ENCODE assay signal across 20 cellular contexts in genomic region chr2:46007412-46007811, GRCh38.
DNase-seq lines count a peak whose midpoint lies in the region; ATAC-seq, FAIRE-seq and TF ChIP-seq lines count a peak whose summit lies in the region.
"Had no signal": no experiment of that assay in that cellular context is flagged by ENCODE, and none has a peak within 500 bp of the region (broad histone marks: within the 10 kb centered on the region; RNA-seq: fewer than 3 reads in every experiment).

No MANE protein-coding gene starts in this region.

- H3K36me3 Mint-ChIP-seq in activated CD4-positive, alpha-beta T cell treated with anti-CD3 and anti-CD28 coated beads for 36 hours (ENCODE audit: low read depth): peaks cover 5% of the 10 kb centered on the region
- H3K36me3 Mint-ChIP-seq in naive thymus-derived CD4-positive, alpha-beta T cell: peaks cover 1 to 59% (median 22%) of the 10 kb centered on the region in 5 donors

- TF ChIP-seq POLR2A in thyroid gland (IDR thresholded peaks at IDR 0.05): no peak

- no peaks in the 10 kb centered on the region for H3K27me3 Mint-ChIP-seq in activated CD4-positive, alpha-beta T cell treated with anti-CD3 and anti-CD28 coated beads for 36 hours
- no peaks in the 10 kb centered on the region for H3K27me3 Mint-ChIP-seq in naive thymus-derived CD4-positive, alpha-beta T cell

- intact Hi-C loops in activated CD4-positive, alpha-beta T cell treated with anti-CD3 and anti-CD28 coated beads for 36 hours (cut with DNase I, micrococcal nuclease): no loop called here
- intact Hi-C loops in kidney (cut with DNase I): no loop called here
- intact Hi-C loops in thyroid gland (cut with DNase I): no loop called here
- intact Hi-C loops in naive thymus-derived CD4-positive, alpha-beta T cell (cut with micrococcal nuclease): no loop called here
- intact Hi-C loops in left colon (cut with DNase I, micrococcal nuclease): loop anchor here in 1 of 2 donors (10.0 kb wide), 1 partner anchor 357 kb away; no protein-coding TSS in a partner anchor

- H3K27ac Mint-ChIP-seq in activated CD4-positive, alpha-beta T cell treated with anti-CD3 and anti-CD28 coated beads for 36 hours: peak overlapping the region; percentile 5
- no peak overlapping the region for H3K27ac Mint-ChIP-seq in naive thymus-derived CD4-positive, alpha-beta T cell
- H3K27ac Mint-ChIP-seq: CD14-positive monocyte; CD8-positive, alpha-beta T cell had no signal

- peak overlapping the region; percentile 56 for H3K27ac ChIP-seq in RWPE2 (ENCODE audit: poor library complexity, severe bottlenecking)
- H3K27ac ChIP-seq in kidney (ENCODE audit: low read depth in 2 of 2, low read length in 2 of 2): no peak overlapping the region
- peak overlapping the region in 2 of 3 donors; percentile 54 to 70 for H3K27ac ChIP-seq in thyroid gland
- H3K27ac ChIP-seq in naive thymus-derived CD4-positive, alpha-beta T cell (ENCODE audit: low read depth, low read length): no peak overlapping the region
- H3K27ac ChIP-seq: 22Rv1 had no signal

- no peak for DNase-seq in activated CD4-positive, alpha-beta T cell treated with anti-CD3 and anti-CD28 coated beads for 36 hours
- DNase-seq in activated CD4-positive, alpha-beta T cell treated with anti-CD3 and anti-CD28 coated beads, Interleukin-2, amount 50 U/mL, for 1 hour: no peak
- DNase-seq in RWPE2 (ENCODE audit: low spot score) (no peak), kidney (peak; percentile 56), thyroid gland (no peak), left colon (no peak)
- no peak for DNase-seq in naive thymus-derived CD4-positive, alpha-beta T cell
- DNase-seq: CD8-positive, alpha-beta T cell; COR-L47; DMS153; DMS79 treated with DMSO at 0.1 percent for 48 hours; EL; GOT3; H9 had no signal

- peaks cover 21% of the 10 kb centered on the region for H3K4me1 ChIP-seq in RWPE2 (ENCODE audit: insufficient read depth, poor library complexity, severe bottlenecking)
- H3K4me1 ChIP-seq in kidney (ENCODE audit: control insufficient read depth in 1 of 2, insufficient read depth in 1 of 2, low read depth in 1 of 2, low read length in 2 of 2): peaks cover 0 to 9% of the 10 kb centered on the region in 2 donors
- H3K4me1 ChIP-seq in thyroid gland: peaks cover 18 to 22% of the 10 kb centered on the region in 2 donors
- no peaks in the 10 kb centered on the region for H3K4me1 ChIP-seq in naive thymus-derived CD4-positive, alpha-beta T cell (ENCODE audit: control insufficient read depth in 2 of 2, insufficient read depth in 2 of 2, low read length in 2 of 2)

- TF ChIP-seq CTCF in RWPE2 (IDR thresholded peaks at IDR 0.05; ENCODE audit: poor library complexity, severe bottlenecking): no peak
- no peak for TF ChIP-seq CTCF in kidney (IDR thresholded peaks at IDR 0.05; ENCODE audit: borderline replicate concordance, extremely low read depth, insufficient read depth)
- no peak for TF ChIP-seq CTCF in thyroid gland (IDR thresholded peaks at IDR 0.05)

- 0 out of 2 replicates have a peak, but pooled peaks cover 5% of the 10 kb centered on the region for H3K36me3 ChIP-seq in RWPE2 (ENCODE audit: low read depth)
- peaks cover 0 to 3% of the 10 kb centered on the region in 2 donors for H3K36me3 ChIP-seq in kidney (ENCODE audit: control insufficient read depth in 1 of 2, insufficient read depth in 2 of 2, low read length in 2 of 2)
- no peaks in the 10 kb centered on the region for H3K36me3 ChIP-seq in thyroid gland
- peaks cover 0 to 13% (median 0%) of the 10 kb centered on the region in 3 experiments for H3K36me3 ChIP-seq in naive thymus-derived CD4-positive, alpha-beta T cell (ENCODE audit: control insufficient read depth in 2 of 3, insufficient read depth in 3 of 3, low read length in 3 of 3)

- WGBS in thyroid gland, 2 donors: 91 to 93% methylated on average over 11 of the region's 11 CpGs

- H3K9me3 Mint-ChIP-seq in activated CD4-positive, alpha-beta T cell treated with anti-CD3 and anti-CD28 coated beads for 36 hours (ENCODE audit: low read depth): no peaks in the 10 kb centered on the region
- no peaks in the 10 kb centered on the region for H3K9me3 Mint-ChIP-seq in naive thymus-derived CD4-positive, alpha-beta T cell
- H3K9me3 Mint-ChIP-seq: CD14-positive monocyte; CD8-positive, alpha-beta T cell; H9 had no signal

- no peaks in the 10 kb centered on the region for H3K27me3 ChIP-seq in RWPE2 (ENCODE audit: insufficient read depth, poor library complexity, severe bottlenecking)
- no peaks in the 10 kb centered on the region for H3K27me3 ChIP-seq in thyroid gland
- H3K27me3 ChIP-seq in naive thymus-derived CD4-positive, alpha-beta T cell (ENCODE audit: control insufficient read depth in 2 of 2, insufficient read depth in 2 of 2, low read length in 2 of 2): no peaks in the 10 kb centered on the region

- H3K9me3 ChIP-seq in RWPE2 (ENCODE audit: severe bottlenecking): no peaks in the 10 kb centered on the region
- H3K9me3 ChIP-seq in kidney (ENCODE audit: control insufficient read depth in 1 of 2, low read length in 2 of 2): no peaks in the 10 kb centered on the region
- H3K9me3 ChIP-seq in thyroid gland: no peaks in the 10 kb centered on the region
- no peaks in the 10 kb centered on the region for H3K9me3 ChIP-seq in naive thymus-derived CD4-positive, alpha-beta T cell (ENCODE audit: control insufficient read depth in 2 of 3, low read length in 3 of 3)

- no peak overlapping the region for H3K9ac ChIP-seq in kidney (ENCODE audit: low read length in 2 of 2)

- no peaks in the 10 kb centered on the region for H3K4me1 Mint-ChIP-seq in activated CD4-positive, alpha-beta T cell treated with anti-CD3 and anti-CD28 coated beads for 36 hours
- peaks cover 0 to 9% (median 0%) of the 10 kb centered on the region in 7 donors for H3K4me1 Mint-ChIP-seq in naive thymus-derived CD4-positive, alpha-beta T cell
- H3K4me1 Mint-ChIP-seq: CD14-positive monocyte had no signal

- POLR2A ChIA-PET in activated CD4-positive, alpha-beta T cell treated with anti-CD3 and anti-CD28 coated beads for 36 hours (lab: Charles Lee): no interaction called here
- POLR2A ChIA-PET in naive thymus-derived CD4-positive, alpha-beta T cell (lab: Charles Lee): no interaction called here

- CTCF ChIA-PET in activated CD4-positive, alpha-beta T cell treated with anti-CD3 and anti-CD28 coated beads for 36 hours (lab: Charles Lee): interaction anchor here (1.1 to 2.9 kb wide), 3 partner anchors 15 to 359 kb away, joined by 3 to 11 read pairs (median 3); no protein-coding TSS in a partner anchor
- CTCF ChIA-PET in naive thymus-derived CD4-positive, alpha-beta T cell (lab: Charles Lee): no interaction called here

- no peak for FAIRE-seq in kidney (lab: Jason Lieb, UNC)
- FAIRE-seq: D721Med, G401.6, GM12891, HTR-8/SVneo had no signal

- no peak overlapping the region for H3K4me3 Mint-ChIP-seq in activated CD4-positive, alpha-beta T cell treated with anti-CD3 and anti-CD28 coated beads for 36 hours
- no peak overlapping the region for H3K4me3 Mint-ChIP-seq in naive thymus-derived CD4-positive, alpha-beta T cell
- H3K4me3 Mint-ChIP-seq: CD14-positive monocyte; CD8-positive, alpha-beta T cell; H9 had no signal

- ATAC-seq in activated CD4-positive, alpha-beta T cell treated with anti-CD3 and anti-CD28 coated beads for 36 hours: no peak
- ATAC-seq in RWPE2 (ENCODE audit: low read depth): no peak
- ATAC-seq in naive thymus-derived CD4-positive, alpha-beta T cell: no peak
- ATAC-seq in left colon: no peak
- ATAC-seq: CD8-positive, alpha-beta T cell had no signal

- no peak overlapping the region for H3K4me3 ChIP-seq in RWPE2 (ENCODE audit: severe bottlenecking)
- no peak overlapping the region for H3K4me3 ChIP-seq in kidney (ENCODE audit: low read length in 2 of 2)
- H3K4me3 ChIP-seq in thyroid gland (replicated peaks in 1 of 3): no peak overlapping the region
- H3K4me3 ChIP-seq in naive thymus-derived CD4-positive, alpha-beta T cell (ENCODE audit: low read length): no peak overlapping the region

Comparison
In these comparisons a context has a peak if more than half of its experiments do, and no peak if none do; other contexts are left out.
1. H3K27ac ChIP-seq: peak in RWPE2 (single experiment) and thyroid gland (2 of 3); none in kidney (0 of 2) and naive thymus-derived CD4-positive, alpha-beta T cell (single experiment).